Comparison of ENCODE assay signal across 18 cellular contexts in genomic region chr13:100347941-100348340, GRCh38.
DNase-seq lines count a peak whose midpoint lies in the region; ATAC-seq and TF ChIP-seq lines count a peak whose summit lies in the region.
"Had no signal": no experiment of that assay in that cellular context is flagged by ENCODE, and none has a peak within 500 bp of the region (broad histone marks: within the 10 kb centered on the region; RNA-seq: fewer than 3 reads in every experiment).

No MANE protein-coding gene starts in this region.

- no peak for TF ChIP-seq CTCF in epithelial cell of esophagus (IDR thresholded peaks at IDR 0.05; ENCODE audit: insufficient read depth, low read depth, low read length, missing control alignments)

- DNase-seq in NCI-H1092 treated with DMSO at 0.1 percent for 48 hours (lab: John Stamatoyannopoulos, UW) (peak; percentile 25), NCI-H1092 (lab: John Stamatoyannopoulos, UW) (no peak), SW480 (ENCODE audit: low spot score) (peak; percentile 68), epithelial cell of esophagus (ENCODE audit: low read depth) (peak; percentile 65), stromal cell of bone marrow (ENCODE audit: low read depth) (peak; percentile 37), MV-4-11 (lab: John Stamatoyannopoulos, UW) (no peak)
- DNase-seq: activated CD4-positive, alpha-beta T cell treated with anti-CD3 and anti-CD28 coated beads, Interleukin-2, amount 10 ng/mL, durations not matched to agents 7 days and 5 days; anterior cingulate cortex; DMS 273 treated with DMSO at 0.1 percent for 48 hours; heart right ventricle; natural killer cell; NCI-H1417 treated with DMSO at 0.1 percent for 48 hours; NCI-H526; Peyer's patch; posterior cingulate gyrus had no signal

- no peak for TF ChIP-seq POLR2A in GM18505 (IDR thresholded peaks at IDR 0.05; ENCODE audit: borderline replicate concordance, extremely low read depth, insufficient read depth, insufficient read length)

- no peak overlapping the region for H3K4me3 ChIP-seq in epithelial cell of esophagus (ENCODE audit: low read length)
- H3K4me3 ChIP-seq: BLaER1 treated with 17β-estradiol and CSF1 and Interleukin-3, amounts not matched to agents 10 nM and 100 nM; heart right ventricle; Peyer's patch had no signal

- ATAC-seq in HG03280 (IDR thresholded peaks at IDR 0.05; ENCODE audit: unreplicated experiment) (no peak), GM18505 (IDR thresholded peaks at IDR 0.05; ENCODE audit: unreplicated experiment) (no peak)
- ATAC-seq: natural killer cell had no signal

Comparison
In these comparisons a context has a peak if more than half of its experiments do, and no peak if none do; other contexts are left out.
1. DNase-seq: peak in NCI-H1092 treated with DMSO at 0.1 percent for 48 hours (single experiment), SW480 (single experiment), epithelial cell of esophagus (single experiment) and stromal cell of bone marrow (single experiment); none in NCI-H1092 (single experiment) and MV-4-11 (single experiment).